In the genomic region with DNA sequence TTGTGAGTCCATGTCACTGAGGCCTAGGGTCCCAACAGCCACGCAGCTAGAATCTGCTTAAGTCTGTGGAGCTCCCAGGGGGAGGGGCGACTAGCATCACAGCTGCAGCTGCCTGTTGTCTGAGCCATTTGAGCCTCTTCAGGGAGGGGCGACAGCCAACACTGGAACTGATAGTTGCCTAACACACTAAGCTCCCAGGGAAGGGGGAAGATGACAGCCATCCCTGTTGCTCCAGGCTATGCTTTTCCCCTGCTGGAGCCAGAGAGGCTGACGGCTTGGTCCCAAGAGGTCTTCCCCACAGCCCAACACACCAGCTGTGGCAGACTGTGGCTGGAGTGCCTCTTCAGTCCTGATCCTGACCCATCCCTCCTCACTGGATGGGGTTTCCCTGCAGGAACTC, we compare ENCODE assay signal across 1 cellular context.
TF ChIP-seq lines count a peak whose summit lies in the region.

No MANE protein-coding gene starts in this region.

TF ChIP-seq in GM23338, 12 proteins besides CTCF, POLR2A, EP300 and RAD21 (continued from another document):
- TF ChIP-seq, protein P1, sequence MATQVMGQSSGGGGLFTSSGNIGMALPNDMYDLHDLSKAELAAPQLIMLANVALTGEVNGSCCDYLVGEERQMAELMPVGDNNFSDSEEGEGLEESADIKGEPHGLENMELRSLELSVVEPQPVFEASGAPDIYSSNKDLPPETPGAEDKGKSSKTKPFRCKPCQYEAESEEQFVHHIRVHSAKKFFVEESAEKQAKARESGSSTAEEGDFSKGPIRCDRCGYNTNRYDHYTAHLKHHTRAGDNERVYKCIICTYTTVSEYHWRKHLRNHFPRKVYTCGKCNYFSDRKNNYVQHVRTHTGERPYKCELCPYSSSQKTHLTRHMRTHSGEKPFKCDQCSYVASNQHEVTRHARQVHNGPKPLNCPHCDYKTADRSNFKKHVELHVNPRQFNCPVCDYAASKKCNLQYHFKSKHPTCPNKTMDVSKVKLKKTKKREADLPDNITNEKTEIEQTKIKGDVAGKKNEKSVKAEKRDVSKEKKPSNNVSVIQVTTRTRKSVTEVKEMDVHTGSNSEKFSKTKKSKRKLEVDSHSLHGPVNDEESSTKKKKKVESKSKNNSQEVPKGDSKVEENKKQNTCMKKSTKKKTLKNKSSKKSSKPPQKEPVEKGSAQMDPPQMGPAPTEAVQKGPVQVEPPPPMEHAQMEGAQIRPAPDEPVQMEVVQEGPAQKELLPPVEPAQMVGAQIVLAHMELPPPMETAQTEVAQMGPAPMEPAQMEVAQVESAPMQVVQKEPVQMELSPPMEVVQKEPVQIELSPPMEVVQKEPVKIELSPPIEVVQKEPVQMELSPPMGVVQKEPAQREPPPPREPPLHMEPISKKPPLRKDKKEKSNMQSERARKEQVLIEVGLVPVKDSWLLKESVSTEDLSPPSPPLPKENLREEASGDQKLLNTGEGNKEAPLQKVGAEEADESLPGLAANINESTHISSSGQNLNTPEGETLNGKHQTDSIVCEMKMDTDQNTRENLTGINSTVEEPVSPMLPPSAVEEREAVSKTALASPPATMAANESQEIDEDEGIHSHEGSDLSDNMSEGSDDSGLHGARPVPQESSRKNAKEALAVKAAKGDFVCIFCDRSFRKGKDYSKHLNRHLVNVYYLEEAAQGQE (IDR thresholded peaks at IDR 0.05; ENCODE audit: unreplicated experiment) = no peak
- TF ChIP-seq EZH2phosphoT487 (IDR thresholded peaks at IDR 0.05; ENCODE audit: unreplicated experiment) (no peak), ETS1 (IDR thresholded peaks at IDR 0.05) (no peak)
